Comparison of ENCODE assay signal across 1 cellular context in the genomic region with DNA sequence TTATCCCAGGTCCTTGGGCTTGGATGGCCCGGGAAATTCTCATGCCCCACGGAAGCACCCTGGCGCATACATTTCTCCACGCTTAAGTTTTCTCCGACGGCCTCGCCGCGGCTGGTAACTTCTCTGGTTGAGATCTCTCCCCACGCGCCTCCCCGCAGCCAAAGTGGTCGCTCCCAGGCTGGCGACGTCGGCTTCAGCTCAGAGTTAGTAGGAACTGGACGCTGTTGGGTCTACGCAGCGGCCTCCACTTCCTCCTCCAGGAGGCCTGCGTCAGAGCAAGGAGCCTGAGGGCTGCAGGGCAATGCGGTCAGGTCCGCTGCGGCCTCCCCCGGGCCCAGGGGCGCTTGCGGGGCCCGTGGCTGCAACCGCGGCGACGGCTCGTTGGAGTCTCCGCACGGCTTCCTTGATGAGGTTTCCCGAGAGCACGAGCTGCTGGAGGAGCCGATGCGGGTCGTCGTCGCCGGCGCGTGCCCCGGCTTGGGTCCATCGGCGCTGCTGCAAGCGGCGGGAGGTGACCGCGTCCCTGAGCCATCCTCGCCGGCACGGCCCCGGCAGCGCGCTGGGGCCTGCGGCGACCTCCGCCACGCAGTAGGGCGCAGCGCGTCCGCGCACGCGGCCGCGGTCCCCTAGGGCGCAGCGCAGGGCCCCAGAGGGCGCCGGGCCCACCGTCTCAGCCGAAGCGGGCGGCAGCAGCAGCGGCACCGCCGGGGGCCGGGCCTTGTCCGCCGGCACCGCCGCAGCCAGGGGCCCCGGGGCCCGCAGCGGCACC.
A peak's percentile ranks its signal among the peaks of the same experiment; 100 is the strongest.
TF ChIP-seq lines count a peak whose summit lies in the region.

No MANE protein-coding gene starts in this region.

TF ChIP-seq in K562, 482 proteins besides CTCF, POLR2A, EP300 and RAD21 (continued from another document and continues in another):
- TF ChIP-seq, protein P1, sequence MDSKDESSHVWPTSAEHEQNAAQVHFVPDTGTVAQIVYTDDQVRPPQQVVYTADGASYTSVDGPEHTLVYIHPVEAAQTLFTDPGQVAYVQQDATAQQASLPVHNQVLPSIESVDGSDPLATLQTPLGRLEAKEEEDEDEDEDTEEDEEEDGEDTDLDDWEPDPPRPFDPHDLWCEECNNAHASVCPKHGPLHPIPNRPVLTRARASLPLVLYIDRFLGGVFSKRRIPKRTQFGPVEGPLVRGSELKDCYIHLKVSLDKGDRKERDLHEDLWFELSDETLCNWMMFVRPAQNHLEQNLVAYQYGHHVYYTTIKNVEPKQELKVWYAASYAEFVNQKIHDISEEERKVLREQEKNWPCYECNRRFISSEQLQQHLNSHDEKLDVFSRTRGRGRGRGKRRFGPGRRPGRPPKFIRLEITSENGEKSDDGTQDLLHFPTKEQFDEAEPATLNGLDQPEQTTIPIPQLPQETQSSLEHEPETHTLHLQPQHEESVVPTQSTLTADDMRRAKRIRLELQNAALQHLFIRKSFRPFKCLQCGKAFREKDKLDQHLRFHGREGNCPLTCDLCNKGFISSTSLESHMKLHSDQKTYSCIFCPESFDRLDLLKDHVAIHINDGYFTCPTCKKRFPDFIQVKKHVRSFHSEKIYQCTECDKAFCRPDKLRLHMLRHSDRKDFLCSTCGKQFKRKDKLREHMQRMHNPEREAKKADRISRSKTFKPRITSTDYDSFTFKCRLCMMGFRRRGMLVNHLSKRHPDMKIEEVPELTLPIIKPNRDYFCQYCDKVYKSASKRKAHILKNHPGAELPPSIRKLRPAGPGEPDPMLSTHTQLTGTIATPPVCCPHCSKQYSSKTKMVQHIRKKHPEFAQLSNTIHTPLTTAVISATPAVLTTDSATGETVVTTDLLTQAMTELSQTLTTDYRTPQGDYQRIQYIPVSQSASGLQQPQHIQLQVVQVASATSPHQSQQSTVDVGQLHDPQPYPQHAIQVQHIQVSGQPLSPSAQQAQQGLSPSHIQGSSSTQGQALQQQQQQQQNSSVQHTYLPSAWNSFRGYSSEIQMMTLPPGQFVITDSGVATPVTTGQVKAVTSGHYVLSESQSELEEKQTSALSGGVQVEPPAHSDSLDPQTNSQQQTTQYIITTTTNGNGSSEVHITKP (IDR thresholded peaks at IDR 0.05; ENCODE audit: partially characterized antibody), result peak; percentile 96
- TF ChIP-seq, protein P2, sequence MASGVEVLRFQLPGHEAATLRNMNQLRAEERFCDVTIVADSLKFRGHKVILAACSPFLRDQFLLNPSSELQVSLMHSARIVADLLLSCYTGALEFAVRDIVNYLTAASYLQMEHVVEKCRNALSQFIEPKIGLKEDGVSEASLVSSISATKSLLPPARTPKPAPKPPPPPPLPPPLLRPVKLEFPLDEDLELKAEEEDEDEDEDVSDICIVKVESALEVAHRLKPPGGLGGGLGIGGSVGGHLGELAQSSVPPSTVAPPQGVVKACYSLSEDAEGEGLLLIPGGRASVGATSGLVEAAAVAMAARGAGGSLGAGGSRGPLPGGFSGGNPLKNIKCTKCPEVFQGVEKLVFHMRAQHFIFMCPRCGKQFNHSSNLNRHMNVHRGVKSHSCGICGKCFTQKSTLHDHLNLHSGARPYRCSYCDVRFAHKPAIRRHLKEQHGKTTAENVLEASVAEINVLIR (CRISPR knock-in tag; IDR thresholded peaks at IDR 0.05), result no peak
- TF ChIP-seq LEF1 (IDR thresholded peaks at IDR 0.05), result no peak
- TF ChIP-seq, protein P3, sequence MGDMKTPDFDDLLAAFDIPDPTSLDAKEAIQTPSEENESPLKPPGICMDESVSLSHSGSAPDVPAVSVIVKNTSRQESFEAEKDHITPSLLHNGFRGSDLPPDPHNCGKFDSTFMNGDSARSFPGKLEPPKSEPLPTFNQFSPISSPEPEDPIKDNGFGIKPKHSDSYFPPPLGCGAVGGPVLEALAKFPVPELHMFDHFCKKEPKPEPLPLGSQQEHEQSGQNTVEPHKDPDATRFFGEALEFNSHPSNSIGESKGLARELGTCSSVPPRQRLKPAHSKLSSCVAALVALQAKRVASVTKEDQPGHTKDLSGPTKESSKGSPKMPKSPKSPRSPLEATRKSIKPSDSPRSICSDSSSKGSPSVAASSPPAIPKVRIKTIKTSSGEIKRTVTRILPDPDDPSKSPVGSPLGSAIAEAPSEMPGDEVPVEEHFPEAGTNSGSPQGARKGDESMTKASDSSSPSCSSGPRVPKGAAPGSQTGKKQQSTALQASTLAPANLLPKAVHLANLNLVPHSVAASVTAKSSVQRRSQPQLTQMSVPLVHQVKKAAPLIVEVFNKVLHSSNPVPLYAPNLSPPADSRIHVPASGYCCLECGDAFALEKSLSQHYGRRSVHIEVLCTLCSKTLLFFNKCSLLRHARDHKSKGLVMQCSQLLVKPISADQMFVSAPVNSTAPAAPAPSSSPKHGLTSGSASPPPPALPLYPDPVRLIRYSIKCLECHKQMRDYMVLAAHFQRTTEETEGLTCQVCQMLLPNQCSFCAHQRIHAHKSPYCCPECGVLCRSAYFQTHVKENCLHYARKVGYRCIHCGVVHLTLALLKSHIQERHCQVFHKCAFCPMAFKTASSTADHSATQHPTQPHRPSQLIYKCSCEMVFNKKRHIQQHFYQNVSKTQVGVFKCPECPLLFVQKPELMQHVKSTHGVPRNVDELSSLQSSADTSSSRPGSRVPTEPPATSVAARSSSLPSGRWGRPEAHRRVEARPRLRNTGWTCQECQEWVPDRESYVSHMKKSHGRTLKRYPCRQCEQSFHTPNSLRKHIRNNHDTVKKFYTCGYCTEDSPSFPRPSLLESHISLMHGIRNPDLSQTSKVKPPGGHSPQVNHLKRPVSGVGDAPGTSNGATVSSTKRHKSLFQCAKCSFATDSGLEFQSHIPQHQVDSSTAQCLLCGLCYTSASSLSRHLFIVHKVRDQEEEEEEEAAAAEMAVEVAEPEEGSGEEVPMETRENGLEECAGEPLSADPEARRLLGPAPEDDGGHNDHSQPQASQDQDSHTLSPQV (IDR thresholded peaks at IDR 0.05), result no peak
- no peak for TF ChIP-seq SRF (CRISPR knock-in tag; IDR thresholded peaks at IDR 0.05)
- TF ChIP-seq, protein P4, sequence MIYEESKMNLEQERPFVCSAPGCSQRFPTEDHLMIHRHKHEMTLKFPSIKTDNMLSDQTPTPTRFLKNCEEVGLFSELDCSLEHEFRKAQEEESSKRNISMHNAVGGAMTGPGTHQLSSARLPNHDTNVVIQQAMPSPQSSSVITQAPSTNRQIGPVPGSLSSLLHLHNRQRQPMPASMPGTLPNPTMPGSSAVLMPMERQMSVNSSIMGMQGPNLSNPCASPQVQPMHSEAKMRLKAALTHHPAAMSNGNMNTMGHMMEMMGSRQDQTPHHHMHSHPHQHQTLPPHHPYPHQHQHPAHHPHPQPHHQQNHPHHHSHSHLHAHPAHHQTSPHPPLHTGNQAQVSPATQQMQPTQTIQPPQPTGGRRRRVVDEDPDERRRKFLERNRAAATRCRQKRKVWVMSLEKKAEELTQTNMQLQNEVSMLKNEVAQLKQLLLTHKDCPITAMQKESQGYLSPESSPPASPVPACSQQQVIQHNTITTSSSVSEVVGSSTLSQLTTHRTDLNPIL (CRISPR knock-in tag; IDR thresholded peaks at IDR 0.05), result no peak
- TF ChIP-seq ZNF695 (CRISPR knock-in tag; IDR thresholded peaks at IDR 0.05), result no peak
- no peak for TF ChIP-seq ZNF282 (CRISPR knock-in tag; IDR thresholded peaks at IDR 0.05)
- TF ChIP-seq ZNF3 (CRISPR knock-in tag; IDR thresholded peaks at IDR 0.05), result no peak
- no peak for TF ChIP-seq RBM14 (IDR thresholded peaks at IDR 0.05; ENCODE audit: borderline replicate concordance, insufficient read depth, low read depth, low read length)
- TF ChIP-seq, protein P5, sequence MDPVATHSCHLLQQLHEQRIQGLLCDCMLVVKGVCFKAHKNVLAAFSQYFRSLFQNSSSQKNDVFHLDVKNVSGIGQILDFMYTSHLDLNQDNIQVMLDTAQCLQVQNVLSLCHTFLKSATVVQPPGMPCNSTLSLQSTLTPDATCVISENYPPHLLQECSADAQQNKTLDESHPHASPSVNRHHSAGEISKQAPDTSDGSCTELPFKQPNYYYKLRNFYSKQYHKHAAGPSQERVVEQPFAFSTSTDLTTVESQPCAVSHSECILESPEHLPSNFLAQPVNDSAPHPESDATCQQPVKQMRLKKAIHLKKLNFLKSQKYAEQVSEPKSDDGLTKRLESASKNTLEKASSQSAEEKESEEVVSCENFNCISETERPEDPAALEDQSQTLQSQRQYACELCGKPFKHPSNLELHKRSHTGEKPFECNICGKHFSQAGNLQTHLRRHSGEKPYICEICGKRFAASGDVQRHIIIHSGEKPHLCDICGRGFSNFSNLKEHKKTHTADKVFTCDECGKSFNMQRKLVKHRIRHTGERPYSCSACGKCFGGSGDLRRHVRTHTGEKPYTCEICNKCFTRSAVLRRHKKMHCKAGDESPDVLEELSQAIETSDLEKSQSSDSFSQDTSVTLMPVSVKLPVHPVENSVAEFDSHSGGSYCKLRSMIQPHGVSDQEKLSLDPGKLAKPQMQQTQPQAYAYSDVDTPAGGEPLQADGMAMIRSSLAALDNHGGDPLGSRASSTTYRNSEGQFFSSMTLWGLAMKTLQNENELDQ (CRISPR knock-in tag; IDR thresholded peaks at IDR 0.05; ENCODE audit: borderline replicate concordance), result no peak
- TF ChIP-seq, protein P6, sequence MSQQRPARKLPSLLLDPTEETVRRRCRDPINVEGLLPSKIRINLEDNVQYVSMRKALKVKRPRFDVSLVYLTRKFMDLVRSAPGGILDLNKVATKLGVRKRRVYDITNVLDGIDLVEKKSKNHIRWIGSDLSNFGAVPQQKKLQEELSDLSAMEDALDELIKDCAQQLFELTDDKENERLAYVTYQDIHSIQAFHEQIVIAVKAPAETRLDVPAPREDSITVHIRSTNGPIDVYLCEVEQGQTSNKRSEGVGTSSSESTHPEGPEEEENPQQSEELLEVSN (IDR thresholded peaks at IDR 0.05; ENCODE audit: borderline replicate concordance in 1 of 2, extremely low read depth in 1 of 2, insufficient read depth in 1 of 2, insufficient read length in 1 of 2, low read depth in 1 of 2, low read length in 1 of 2, poor library complexity in 1 of 2, severe bottlenecking in 1 of 2), result peak; percentile 23 to 71
- peak; percentile 72 for TF ChIP-seq L3MBTL2 (IDR thresholded peaks at IDR 0.05)
- TF ChIP-seq PML (IDR thresholded peaks at IDR 0.05; ENCODE audit: low read length), result no peak
- TF ChIP-seq NFIC (IDR thresholded peaks at IDR 0.05), result no peak
- TF ChIP-seq, protein P7, sequence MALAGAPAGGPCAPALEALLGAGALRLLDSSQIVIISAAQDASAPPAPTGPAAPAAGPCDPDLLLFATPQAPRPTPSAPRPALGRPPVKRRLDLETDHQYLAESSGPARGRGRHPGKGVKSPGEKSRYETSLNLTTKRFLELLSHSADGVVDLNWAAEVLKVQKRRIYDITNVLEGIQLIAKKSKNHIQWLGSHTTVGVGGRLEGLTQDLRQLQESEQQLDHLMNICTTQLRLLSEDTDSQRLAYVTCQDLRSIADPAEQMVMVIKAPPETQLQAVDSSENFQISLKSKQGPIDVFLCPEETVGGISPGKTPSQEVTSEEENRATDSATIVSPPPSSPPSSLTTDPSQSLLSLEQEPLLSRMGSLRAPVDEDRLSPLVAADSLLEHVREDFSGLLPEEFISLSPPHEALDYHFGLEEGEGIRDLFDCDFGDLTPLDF (CRISPR knock-in tag; IDR thresholded peaks at IDR 0.05), result no peak
- no peak for TF ChIP-seq TARDBP (IDR thresholded peaks at IDR 0.05)
- TF ChIP-seq ATF7 (IDR thresholded peaks at IDR 0.05), result 0 out of 2 replicates have a peak, but pooled peaks have one; percentile 56
- no peak; the same call in 1 of the 2 replicates for TF ChIP-seq FOSL1 (tag; conservative IDR thresholded peaks at IDR 0.05)
- TF ChIP-seq SP2 (IDR thresholded peaks at IDR 0.05; ENCODE audit: extremely low read depth, low read depth, low read length, poor library complexity, severe bottlenecking), result no peak
- peak; percentile 77; the same call in 1 of the 2 replicates for TF ChIP-seq SPI1 (IDR thresholded peaks at IDR 0.05; ENCODE audit: borderline replicate concordance, low read depth, low read length)
- no peak for TF ChIP-seq ATF1 (CRISPR knock-in tag; IDR thresholded peaks at IDR 0.05)
- no peak; the same call in 1 of the 2 replicates for TF ChIP-seq ATF1 (tag; IDR thresholded peaks at IDR 0.05)
- TF ChIP-seq ARID2 (IDR thresholded peaks at IDR 0.05), result no peak
- TF ChIP-seq TGIF2 (CRISPR knock-in tag; IDR thresholded peaks at IDR 0.05), result no peak
- TF ChIP-seq NONO (IDR thresholded peaks at IDR 0.05; ENCODE audit: low read depth in 2 of 2, low read length in 1 of 2), result 0 out of 4 replicates have a peak, but pooled peaks of 1 of the 2 experiments have one; percentile 20
- no peak for TF ChIP-seq SRSF7 (optimal IDR thresholded peaks at IDR 0.05; ENCODE audit: low read depth, low read length)
- TF ChIP-seq PPARD (CRISPR knock-in tag; IDR thresholded peaks at IDR 0.05), result no peak
- no peak for TF ChIP-seq CAMTA2 (CRISPR knock-in tag; conservative IDR thresholded peaks at IDR 0.05)
- TF ChIP-seq C11orf30 (IDR thresholded peaks at IDR 0.05; ENCODE audit: low read depth), result no peak
- peak; percentile 59 for TF ChIP-seq RBFOX2 (IDR thresholded peaks at IDR 0.05; ENCODE audit: low read depth, low read length)
- peak; percentile 85 for TF ChIP-seq ZFX (CRISPR knock-in tag; IDR thresholded peaks at IDR 0.05)
- TF ChIP-seq MCM5 (IDR thresholded peaks at IDR 0.05; ENCODE audit: low read depth), result no peak
- TF ChIP-seq MAFG (tag; conservative IDR thresholded peaks at IDR 0.05), result no peak
- TF ChIP-seq, protein P8, sequence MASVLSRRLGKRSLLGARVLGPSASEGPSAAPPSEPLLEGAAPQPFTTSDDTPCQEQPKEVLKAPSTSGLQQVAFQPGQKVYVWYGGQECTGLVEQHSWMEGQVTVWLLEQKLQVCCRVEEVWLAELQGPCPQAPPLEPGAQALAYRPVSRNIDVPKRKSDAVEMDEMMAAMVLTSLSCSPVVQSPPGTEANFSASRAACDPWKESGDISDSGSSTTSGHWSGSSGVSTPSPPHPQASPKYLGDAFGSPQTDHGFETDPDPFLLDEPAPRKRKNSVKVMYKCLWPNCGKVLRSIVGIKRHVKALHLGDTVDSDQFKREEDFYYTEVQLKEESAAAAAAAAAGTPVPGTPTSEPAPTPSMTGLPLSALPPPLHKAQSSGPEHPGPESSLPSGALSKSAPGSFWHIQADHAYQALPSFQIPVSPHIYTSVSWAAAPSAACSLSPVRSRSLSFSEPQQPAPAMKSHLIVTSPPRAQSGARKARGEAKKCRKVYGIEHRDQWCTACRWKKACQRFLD (CRISPR knock-in tag; IDR thresholded peaks at IDR 0.05), result no peak
- no peak for TF ChIP-seq U2AF1 (optimal IDR thresholded peaks at IDR 0.05; ENCODE audit: low read depth, low read length)
- TF ChIP-seq, protein P9, sequence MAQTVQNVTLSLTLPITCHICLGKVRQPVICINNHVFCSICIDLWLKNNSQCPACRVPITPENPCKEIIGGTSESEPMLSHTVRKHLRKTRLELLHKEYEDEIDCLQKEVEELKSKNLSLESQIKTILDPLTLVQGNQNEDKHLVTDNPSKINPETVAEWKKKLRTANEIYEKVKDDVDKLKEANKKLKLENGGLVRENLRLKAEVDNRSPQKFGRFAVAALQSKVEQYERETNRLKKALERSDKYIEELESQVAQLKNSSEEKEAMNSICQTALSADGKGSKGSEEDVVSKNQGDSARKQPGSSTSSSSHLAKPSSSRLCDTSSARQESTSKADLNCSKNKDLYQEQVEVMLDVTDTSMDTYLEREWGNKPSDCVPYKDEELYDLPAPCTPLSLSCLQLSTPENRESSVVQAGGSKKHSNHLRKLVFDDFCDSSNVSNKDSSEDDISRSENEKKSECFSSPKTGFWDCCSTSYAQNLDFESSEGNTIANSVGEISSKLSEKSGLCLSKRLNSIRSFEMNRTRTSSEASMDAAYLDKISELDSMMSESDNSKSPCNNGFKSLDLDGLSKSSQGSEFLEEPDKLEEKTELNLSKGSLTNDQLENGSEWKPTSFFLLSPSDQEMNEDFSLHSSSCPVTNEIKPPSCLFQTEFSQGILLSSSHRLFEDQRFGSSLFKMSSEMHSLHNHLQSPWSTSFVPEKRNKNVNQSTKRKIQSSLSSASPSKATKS (CRISPR knock-in tag; IDR thresholded peaks at IDR 0.05), result no peak
- no peak for TF ChIP-seq FOXA1 (IDR thresholded peaks at IDR 0.05; ENCODE audit: borderline replicate concordance)
- TF ChIP-seq STAG1 (CRISPR knock-in tag; IDR thresholded peaks at IDR 0.05; ENCODE audit: borderline replicate concordance), result no peak
- TF ChIP-seq RBBP5 (IDR thresholded peaks at IDR 0.05; ENCODE audit: borderline replicate concordance, insufficient read depth, low read length, poor library complexity, severe bottlenecking), result peak; percentile 64
- TF ChIP-seq RBM15 (IDR thresholded peaks at IDR 0.05; ENCODE audit: insufficient read depth, low read length), result no peak
